8 cellular contexts compared by ENCODE assay signal in genomic region chr17:82494236-82495055, GRCh38. TPM values are rescaled to one million over a fixed set of nuclear protein-coding genes. Genes with fewer than 3 reads are reported as not detected.
DNase-seq lines count a peak whose midpoint lies in the region; ATAC-seq lines count a peak whose summit lies in the region.

No MANE protein-coding gene starts in this region.

- peaks cover 10% of the 10 kb centered on the region for H3K27me3 Mint-ChIP-seq in CD4-positive, CD25-positive, alpha-beta regulatory T cell

- H3K36me3 ChIP-seq in CD4-positive, CD25-positive, alpha-beta regulatory T cell (ENCODE audit: control insufficient read depth, insufficient read depth, low read length) = no peaks in the 10 kb centered on the region
- H3K36me3 ChIP-seq in HUES64 (ENCODE audit: insufficient read depth, low read length) = no peaks in the 10 kb centered on the region

- peak overlapping the region; percentile 66 to 89 (median 82) for H3K4me3 Mint-ChIP-seq in CD4-positive, CD25-positive, alpha-beta regulatory T cell

- no peaks in the 10 kb centered on the region for H3K36me3 Mint-ChIP-seq in CD4-positive, CD25-positive, alpha-beta regulatory T cell

- H3K9me3 Mint-ChIP-seq in CD4-positive, CD25-positive, alpha-beta regulatory T cell = no peaks in the 10 kb centered on the region

- peak; percentile 77 to 79 for ATAC-seq in CD4-positive, CD25-positive, alpha-beta regulatory T cell (ENCODE audit: low read depth in 2 of 2)
- ATAC-seq in GM19467 (IDR thresholded peaks at IDR 0.05; ENCODE audit: unreplicated experiment) = peak; percentile 58

- peak overlapping the region; percentile 39 for H3K9ac ChIP-seq in HUES64 (ENCODE audit: low read depth, low read length)

- peaks cover 15% of the 10 kb centered on the region for H3K4me1 ChIP-seq in CD4-positive, CD25-positive, alpha-beta regulatory T cell (ENCODE audit: control insufficient read depth, insufficient read depth, low read length, poor library complexity, severe bottlenecking)
- no peaks in the 10 kb centered on the region for H3K4me1 ChIP-seq in HUES64 (ENCODE audit: insufficient read depth, low read length)

- peak; percentile 71 to 91 (median 88) for DNase-seq in CD4-positive, CD25-positive, alpha-beta regulatory T cell
- DNase-seq in OCI-M1 (lab: John Stamatoyannopoulos, UW) (peak; percentile 95), activated T-cell treated with anti-CD3 and anti-CD28 coated beads for 1 hour (ENCODE audit: low read depth) (peak; percentile 80), epithelial cell of prostate (ENCODE audit: low read depth, low spot score) (peak; percentile 77), middle frontal gyrus (ENCODE audit: extremely low spot score, low spot score) (peak; percentile 74)
- peak; percentile 76 for DNase-seq in stimulated activated CD8-positive, alpha-beta memory T cell treated with anti-CD3 and anti-CD28 coated beads, Interleukin-4, amount 100 ng/mL, for 24 hours (ENCODE audit: low read depth)

- no peaks in the 10 kb centered on the region for H3K9me3 ChIP-seq in CD4-positive, CD25-positive, alpha-beta regulatory T cell (ENCODE audit: control insufficient read depth in 2 of 2, low read length in 2 of 2)
- no peaks in the 10 kb centered on the region for H3K9me3 ChIP-seq in HUES64 (ENCODE audit: insufficient read depth, low read depth, low read length)

- H3K4me3 ChIP-seq in CD4-positive, CD25-positive, alpha-beta regulatory T cell (ENCODE audit: low read depth, low read length) = no peak overlapping the region
- peak overlapping the region; percentile 43 for H3K4me3 ChIP-seq in HUES64 (ENCODE audit: low read length)

- peaks cover 0 to 23% (median 13%) of the 10 kb centered on the region in 4 donors for H3K4me1 Mint-ChIP-seq in CD4-positive, CD25-positive, alpha-beta regulatory T cell

- peak overlapping the region; percentile 89 to 98 (median 90) for H3K27ac Mint-ChIP-seq in CD4-positive, CD25-positive, alpha-beta regulatory T cell

- 9% methylated on average over 17 of the region's 17 CpGs for WGBS in HUES64

- H3K27ac ChIP-seq in CD4-positive, CD25-positive, alpha-beta regulatory T cell (ENCODE audit: insufficient read depth, low read length, poor library complexity, severe bottlenecking) = no peak overlapping the region
- peak overlapping the region; percentile 59 for H3K27ac ChIP-seq in HUES64 (ENCODE audit: low read depth, low read length)
- peak overlapping the region; percentile 57 for H3K27ac ChIP-seq in epithelial cell of prostate

- no peaks in the 10 kb centered on the region for H3K27me3 ChIP-seq in CD4-positive, CD25-positive, alpha-beta regulatory T cell (ENCODE audit: control insufficient read depth, insufficient read depth, low read length)
- H3K27me3 ChIP-seq in HUES64 (ENCODE audit: insufficient read depth, low read length) = peaks cover 31% of the 10 kb centered on the region

RNA-seq across cellular contexts. Expression of gene FOXK2, which starts 25.1 kb away (rescaled TPM):
- 55.6 TPM for total RNA-seq in CD4-positive, CD25-positive, alpha-beta regulatory T cell
- 1 to 10 TPM; 2.2 to 4.9 (median 3.8) TPM for polyA plus RNA-seq in CD4-positive, CD25-positive, alpha-beta regulatory T cell
- 37.5 TPM for polyA plus RNA-seq in HUES64 (2013, experiment 1 of 2)
- 48.9 TPM for polyA plus RNA-seq in HUES64 (2013, experiment 2 of 2)

RNA-seq across cellular contexts. Expression of gene NARF, which starts 35.9 kb away (rescaled TPM):
- 93.2 TPM for total RNA-seq in CD4-positive, CD25-positive, alpha-beta regulatory T cell
- polyA plus RNA-seq in CD4-positive, CD25-positive, alpha-beta regulatory T cell = 100 to 1,000 TPM in 3 of 4 donors, 10 to 100 TPM in 1; 97.0 to 141 (median 114) TPM
- polyA plus RNA-seq in HUES64 (2013, experiment 1 of 2) = 79.8 TPM
- polyA plus RNA-seq in HUES64 (2013, experiment 2 of 2) = 85.3 TPM

RNA-seq across cellular contexts. Expression of gene CYBC1, which starts 43.9 kb away (rescaled TPM):
- 155 TPM for total RNA-seq in CD4-positive, CD25-positive, alpha-beta regulatory T cell
- 100 to 1,000 TPM; 174 to 230 (median 203) TPM for polyA plus RNA-seq in CD4-positive, CD25-positive, alpha-beta regulatory T cell
- polyA plus RNA-seq in HUES64 (2013, experiment 1 of 2) = 44.8 TPM
- 37.8 TPM for polyA plus RNA-seq in HUES64 (2013, experiment 2 of 2)
